ENCODE assay signal across 26 cellular contexts in genomic region chr2:165508927-165509326, GRCh38. TPM values are rescaled to one million over a fixed set of nuclear protein-coding genes. Genes with fewer than 3 reads are reported as not detected.
"Had no signal": no experiment of that assay in that cellular context is flagged by ENCODE, and none has a peak within 500 bp of the region (broad histone marks: within the 10 kb centered on the region; RNA-seq: fewer than 3 reads in every experiment).

No MANE protein-coding gene starts in this region.

- H3K9me3 ChIP-seq: left ventricle myocardium inferior, pancreas, prostate gland, stomach, testis, thyroid gland, upper lobe of right lung had no signal

- H3K27ac Mint-ChIP-seq: mesothelial cell of epicardium; naive B cell; natural killer cell; stimulated activated naive B cell treated with anti-CD40 and anti-IgM and Interleukin-4, amounts not matched to agents 10 μg/mL and 1 μg/mL and 100 μg/mL, for 72 hours had no signal

- ATAC-seq: natural killer cell; pancreas; right cardiac atrium; sciatic nerve; stimulated activated naive B cell treated with anti-CD40 and anti-IgM and Interleukin-4, amounts not matched to agents 10 μg/mL and 1 μg/mL and 100 μg/mL, for 72 hours; stimulated activated naive CD8-positive, alpha-beta T cell treated with anti-CD3 and anti-CD28 coated beads, Interleukin-15, Interleukin-2, amounts not matched to agents 100 U/mL and 50 U/mL, for 24 hours; upper lobe of right lung had no signal

- H3K4me1 Mint-ChIP-seq: naive B cell; natural killer cell; stimulated activated naive B cell treated with anti-CD40 and anti-IgM and Interleukin-4, amounts not matched to agents 10 μg/mL and 1 μg/mL and 100 μg/mL, for 72 hours had no signal

- DNase-seq: islet precursor cell; left ventricle myocardium inferior; mesendoderm; naive B cell; natural killer cell; pancreas; posterior cingulate gyrus; retina; right cardiac atrium; stimulated activated CD4-positive, alpha-beta T cell treated with anti-CD3 and anti-CD28 coated beads, Interleukin-12 subunit alpha, Interleukin-12 subunit beta, amount 100 ng/mL, for 4 hours; stimulated activated CD4-positive, alpha-beta T cell treated with anti-CD3 and anti-CD28 coated beads, Interleukin-15, amount 100 ng/mL, for 24 hours; stimulated activated CD4-positive, alpha-beta T cell treated with anti-CD3 and anti-CD28 coated beads, Interleukin-2, amount 100 ng/mL, for 24 hours; stimulated activated CD4-positive, alpha-beta T cell treated with anti-CD3 and anti-CD28 coated beads, Interleukin-4, amount 100 ng/mL, for 1 hour; stimulated activated naive B cell treated with anti-CD40 and anti-IgM and Interleukin-4, amounts not matched to agents 10 μg/mL and 1 μg/mL and 100 μg/mL, for 72 hours; stimulated activated naive CD8-positive, alpha-beta T cell treated with anti-CD3 and anti-CD28 coated beads, Interleukin-15, Interleukin-2, amounts not matched to agents 100 U/mL and 50 U/mL, for 24 hours; stomach; testis; thyroid gland; trophoblast cell; upper lobe of right lung had no signal

- H3K4me3 Mint-ChIP-seq: mesothelial cell of epicardium; naive B cell; natural killer cell; stimulated activated naive B cell treated with anti-CD40 and anti-IgM and Interleukin-4, amounts not matched to agents 10 μg/mL and 1 μg/mL and 100 μg/mL, for 72 hours had no signal

- H3K27ac ChIP-seq: left ventricle myocardium inferior, pancreas, prostate gland, skin epidermis, stomach, testis, thyroid gland, upper lobe of right lung had no signal

- H3K36me3 Mint-ChIP-seq: naive B cell; natural killer cell; stimulated activated naive B cell treated with anti-CD40 and anti-IgM and Interleukin-4, amounts not matched to agents 10 μg/mL and 1 μg/mL and 100 μg/mL, for 72 hours had no signal

- H3K9me3 Mint-ChIP-seq: naive B cell; natural killer cell; stimulated activated naive B cell treated with anti-CD40 and anti-IgM and Interleukin-4, amounts not matched to agents 10 μg/mL and 1 μg/mL and 100 μg/mL, for 72 hours had no signal

- H3K4me1 ChIP-seq: pancreas, prostate gland, stomach, testis, thyroid gland, upper lobe of right lung had no signal

- H3K27me3 Mint-ChIP-seq: naive B cell; stimulated activated naive B cell treated with anti-CD40 and anti-IgM and Interleukin-4, amounts not matched to agents 10 μg/mL and 1 μg/mL and 100 μg/mL, for 72 hours had no signal

- H3K4me3 ChIP-seq: left ventricle myocardium inferior, lung, pancreas, prostate gland, skin epidermis, stomach, testis, thyroid gland, upper lobe of right lung had no signal

- H3K27me3 ChIP-seq: pancreas, stomach, testis, thyroid gland, upper lobe of right lung had no signal

- H3K36me3 ChIP-seq: left ventricle myocardium inferior, pancreas, prostate gland, stomach, thyroid gland, upper lobe of right lung had no signal

- FAIRE-seq: pancreas, urothelium cell line had no signal

RNA-seq across cellular contexts. Expression of gene CSRNP3, which starts 39.4 kb away (rescaled TPM):
- total RNA-seq: natural killer cell had no signal
